12 cellular contexts compared by ENCODE assay signal in the genomic region with DNA sequence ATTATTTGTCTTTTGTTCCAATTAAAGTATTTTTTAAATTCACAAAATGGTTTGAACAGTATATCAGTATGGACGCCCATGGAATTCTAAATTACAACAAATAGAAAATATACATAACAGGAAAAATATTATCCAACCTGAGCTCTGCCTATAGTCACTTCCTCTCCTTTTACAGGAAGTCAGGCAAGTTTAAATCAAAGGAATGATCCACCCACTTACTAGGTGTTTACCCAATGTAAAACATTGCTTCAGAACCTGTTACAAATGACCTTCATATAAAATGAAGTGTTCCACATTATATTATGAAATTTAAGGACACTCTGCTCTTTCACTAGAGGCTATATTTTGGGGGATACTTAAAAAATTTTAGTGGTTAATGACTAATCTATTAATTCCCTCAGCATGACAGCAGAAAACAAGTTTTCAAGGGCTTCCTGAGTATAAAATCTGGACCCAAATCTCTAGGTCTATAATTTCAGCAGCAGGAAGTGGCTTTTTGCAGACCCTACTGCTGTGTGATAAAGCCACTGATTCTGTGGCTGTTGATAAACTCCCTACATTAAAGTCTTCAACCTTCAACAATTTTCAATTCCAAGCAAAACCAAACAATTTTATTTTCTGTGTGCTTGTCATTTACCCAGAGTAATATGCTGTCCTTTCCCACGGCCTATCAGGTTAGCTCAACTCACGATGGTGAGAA.
"Had no signal": no experiment of that assay in that cellular context is flagged by ENCODE, and none has a peak within 500 bp of the region (broad histone marks: within the 10 kb centered on the region; RNA-seq: fewer than 3 reads in every experiment).

No MANE protein-coding gene starts in this region.

- H3K9me3 ChIP-seq: tibial nerve, vagina had no signal

- H3K9me3 Mint-ChIP-seq: endodermal cell; T-helper 1 cell treated with Interleukin-12 subunit alpha and Interleukin-12 subunit beta and Interleukin-4 antibody, amounts not matched to agents 30 μg/mL and 1 μg/mL, for 36 hours had no signal

- H3K36me3 ChIP-seq: tibial nerve, vagina had no signal

- ATAC-seq: esophagus mucosa, SK-N-SH treated with all-trans-retinoic acid at 6 μM for 48 hours had no signal

- H3K4me3 ChIP-seq: skin epidermis, tibial nerve, vagina had no signal

- H3K4me1 ChIP-seq: parathyroid adenoma, tibial nerve, vagina had no signal

- H3K27me3 ChIP-seq: tibial nerve, vagina had no signal

- H3K4me3 Mint-ChIP-seq: endodermal cell; T-helper 1 cell treated with Interleukin-12 subunit alpha and Interleukin-12 subunit beta and Interleukin-4 antibody, amounts not matched to agents 30 μg/mL and 1 μg/mL, for 36 hours had no signal

- H3K4me1 Mint-ChIP-seq: endodermal cell had no signal

- DNase-seq: activated CD4-positive, alpha-beta T cell treated with anti-CD3 and anti-CD28 coated beads, Interleukin-2, amount 50 U/mL, for 48 hours; activated CD4-positive, CD25-positive, alpha-beta regulatory T cell; activated effector memory CD4-positive, alpha-beta T cell treated with anti-CD3 and anti-CD28 coated beads, Interleukin-2, amount 50 U/mL, for 16 hours; hypothalamus had no signal

- H3K27ac ChIP-seq: parathyroid adenoma, skin epidermis, tibial nerve, vagina had no signal

- H3K27ac Mint-ChIP-seq: endodermal cell; T-helper 1 cell treated with Interleukin-12 subunit alpha and Interleukin-12 subunit beta and Interleukin-4 antibody, amounts not matched to agents 30 μg/mL and 1 μg/mL, for 36 hours had no signal
